ENCODE assay signal across 1 cellular context in genomic region chr1:220045356-220046051, GRCh38.
TF ChIP-seq lines count a peak whose summit lies in the region.

No MANE protein-coding gene starts in this region.

TF ChIP-seq in SK-N-SH treated with all-trans-retinoic acid at 6 μM for 48 hours, 23 proteins besides CTCF, POLR2A, EP300 and RAD21:
- TF ChIP-seq PATZ1 (CRISPR knock-in tag; IDR thresholded peaks at IDR 0.05; ENCODE audit: borderline replicate concordance), result no peak
- no peak for TF ChIP-seq ZFP30 (CRISPR knock-in tag; IDR thresholded peaks at IDR 0.05)
- no peak for TF ChIP-seq TOX (CRISPR knock-in tag; IDR thresholded peaks at IDR 0.05; ENCODE audit: borderline replicate concordance)
- no peak for TF ChIP-seq POU6F1 (CRISPR knock-in tag; IDR thresholded peaks at IDR 0.05; ENCODE audit: borderline replicate concordance, low read depth)
- TF ChIP-seq GLIS3 (CRISPR knock-in tag; IDR thresholded peaks at IDR 0.05), result no peak
- no peak for TF ChIP-seq ESRRG (CRISPR knock-in tag; IDR thresholded peaks at IDR 0.05)
- no peak for TF ChIP-seq SNAI2 (CRISPR knock-in tag; IDR thresholded peaks at IDR 0.05)
- no peak for TF ChIP-seq ZFP3 (CRISPR knock-in tag; IDR thresholded peaks at IDR 0.05)
- no peak for TF ChIP-seq BACH2 (CRISPR knock-in tag; IDR thresholded peaks at IDR 0.05; ENCODE audit: borderline replicate concordance)
- TF ChIP-seq ZNF70 (CRISPR knock-in tag; IDR thresholded peaks at IDR 0.05), result no peak
